In genomic region chr18:54357082-54357659, GRCh38 we compare ENCODE assay signal across 8 cellular contexts. TPM values are rescaled to one million over a fixed set of nuclear protein-coding genes. Genes with fewer than 3 reads are reported as not detected.
DNase-seq lines count a peak whose midpoint lies in the region; ATAC-seq, FAIRE-seq and TF ChIP-seq lines count a peak whose summit lies in the region.

No MANE protein-coding gene starts in this region.

- peak; percentile 43 for FAIRE-seq in astrocyte (lab: Jason Lieb, UNC)
- FAIRE-seq in kidney (lab: Jason Lieb, UNC) = no peak

- H3K9me3 Mint-ChIP-seq in astrocyte (ENCODE audit: unreplicated experiment) = no peaks in the 10 kb centered on the region

- H3K27me3 ChIP-seq in astrocyte (ENCODE audit: insufficient read depth, low read length) = no peaks in the 10 kb centered on the region

- peaks cover 7% of the 10 kb centered on the region for H3K36me3 ChIP-seq in KOPT-K1 (ENCODE audit: insufficient read depth, low read length)
- no peaks in the 10 kb centered on the region for H3K36me3 ChIP-seq in astrocyte (ENCODE audit: insufficient read depth, low read length)
- no peaks in the 10 kb centered on the region for H3K36me3 ChIP-seq in kidney (ENCODE audit: control insufficient read depth in 1 of 2, insufficient read depth in 2 of 2, low read length in 2 of 2)

- peaks cover 25% of the 10 kb centered on the region for H3K79me2 ChIP-seq in astrocyte (ENCODE audit: insufficient read depth, low read length)

- H3K4me2 ChIP-seq in astrocyte (ENCODE audit: low read length) = peak overlapping the region; percentile 98

- intact Hi-C loops in kidney (cut with DNase I) = no loop called here

- peak; percentile 43 for ATAC-seq in GM21447 (IDR thresholded peaks at IDR 0.05; ENCODE audit: unreplicated experiment)

- H3K27me3 Mint-ChIP-seq in astrocyte (ENCODE audit: low read depth, unreplicated experiment) = no peaks in the 10 kb centered on the region

- no peaks in the 10 kb centered on the region for H3K9me3 ChIP-seq in KOPT-K1 (ENCODE audit: insufficient read depth, low read length, poor library complexity, severe bottlenecking)
- no peaks in the 10 kb centered on the region for H3K9me3 ChIP-seq in astrocyte (ENCODE audit: insufficient read depth, low read depth, low read length)
- no peaks in the 10 kb centered on the region for H3K9me3 ChIP-seq in kidney (ENCODE audit: control insufficient read depth in 1 of 2, low read length in 2 of 2)

- no peak for TF ChIP-seq CTCF in astrocyte (IDR thresholded peaks at IDR 0.05; ENCODE audit: insufficient read depth, low read depth, low read length)
- TF ChIP-seq CTCF in kidney (IDR thresholded peaks at IDR 0.05; ENCODE audit: borderline replicate concordance, extremely low read depth, insufficient read depth) = no peak

- DNase-seq in DMS79 treated with DMSO at 0.1 percent for 48 hours (lab: John Stamatoyannopoulos, UW) (peak; percentile 86), astrocyte (ENCODE audit: low read depth) (no peak), kidney (no peak), substantia nigra (lab: John Stamatoyannopoulos, UW) (peak in 6 of 49 donors; percentile 1 to 74 (median 35)), HuH-7 (ENCODE audit: low spot score) (no peak), activated gamma-delta T cell treated with Interleukin-2 at 50 U/mL for 16 hours (no peak)

- peaks cover 6% of the 10 kb centered on the region for H3K4me1 Mint-ChIP-seq in astrocyte (ENCODE audit: low read depth, unreplicated experiment)

- H3K9ac ChIP-seq in astrocyte (ENCODE audit: low read length) (peak overlapping the region; percentile 94), kidney (ENCODE audit: low read length in 2 of 2) (peak overlapping the region; percentile 34 to 57)

- peak overlapping the region; percentile 92 for H2AFZ ChIP-seq in astrocyte (ENCODE audit: low read depth, low read length)

- peak overlapping the region; percentile 81 for H3K27ac ChIP-seq in KOPT-K1 (ENCODE audit: low read depth, low read length, poor library complexity, severe bottlenecking)
- peak overlapping the region; percentile 88 for H3K27ac ChIP-seq in astrocyte (ENCODE audit: low read depth, low read length)
- H3K27ac ChIP-seq in kidney (ENCODE audit: low read depth in 2 of 2, low read length in 2 of 2) = no peak overlapping the region
- peak overlapping the region; percentile 71 for H3K27ac ChIP-seq in substantia nigra (ENCODE audit: low read depth, low read length, poor library complexity, severe bottlenecking)

- peak overlapping the region; percentile 100 for H3K4me3 Mint-ChIP-seq in astrocyte (ENCODE audit: unreplicated experiment)

- no peaks in the 10 kb centered on the region for H4K20me1 ChIP-seq in astrocyte (ENCODE audit: insufficient read depth, low read length)

- H3K4me3 ChIP-seq in astrocyte (ENCODE audit: insufficient read depth, low read depth, low read length) (peak overlapping the region; percentile 93), kidney (ENCODE audit: low read length in 2 of 2) (peak overlapping the region; percentile 80 to 87)

- peaks cover 1% of the 10 kb centered on the region for H3K36me3 Mint-ChIP-seq in astrocyte (ENCODE audit: low read depth, unreplicated experiment)

- peak overlapping the region; percentile 22 for H3K27ac Mint-ChIP-seq in astrocyte (ENCODE audit: unreplicated experiment)

- H3K4me1 ChIP-seq in astrocyte (ENCODE audit: insufficient read depth, low read length) = peaks cover 13% of the 10 kb centered on the region
- H3K4me1 ChIP-seq in kidney (ENCODE audit: control insufficient read depth in 1 of 2, insufficient read depth in 1 of 2, low read depth in 1 of 2, low read length in 2 of 2) = no peaks in the 10 kb centered on the region

RNA-seq across cellular contexts. Expression of gene STARD6, which starts 0.5 kb away (rescaled TPM):
- total RNA-seq in astrocyte (not detected in 2 replicates), kidney (0.19 TPM)
- polyA plus RNA-seq in kidney (ENCODE audit: insufficient read depth, low read depth, low replicate concordance) = not detected

RNA-seq across cellular contexts. Expression of gene C18orf54, which starts 0.5 kb away (rescaled TPM):
- 7.6 and 10.2 TPM in 2 replicates for total RNA-seq in astrocyte
- 3.1 TPM for total RNA-seq in kidney
- 0.65 TPM for polyA plus RNA-seq in kidney (ENCODE audit: insufficient read depth, low read depth, low replicate concordance)

Comparison
In these comparisons a context has a peak if more than half of its experiments do, and no peak if none do; other contexts are left out.
1. H3K27ac ChIP-seq: peak in KOPT-K1 (single experiment), astrocyte (single experiment) and substantia nigra (single experiment); none in kidney (0 of 2).